25 cellular contexts compared by ENCODE assay signal in the genomic region with DNA sequence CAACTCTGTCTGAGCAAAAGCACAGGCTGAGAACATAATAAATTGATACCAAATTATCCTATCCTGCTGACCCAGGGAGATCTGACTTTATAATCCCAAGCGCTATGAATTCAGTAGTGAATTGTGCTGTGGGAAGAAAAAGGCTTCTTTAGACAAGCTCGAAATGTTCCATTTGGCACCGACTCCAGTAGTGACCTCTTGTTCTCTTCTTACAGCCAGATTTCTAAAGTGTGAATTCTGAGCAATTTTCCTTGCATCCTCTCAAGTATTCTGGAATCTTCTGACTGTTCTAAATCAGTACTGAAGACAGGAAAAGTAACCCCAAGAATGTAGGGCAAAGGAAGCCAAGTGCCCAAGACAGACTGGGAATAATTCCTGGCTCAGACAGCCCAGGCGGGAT. TPM values are rescaled to one million over a fixed set of nuclear protein-coding genes. Genes with fewer than 3 reads are reported as not detected.
DNase-seq lines count a peak whose midpoint lies in the region; ATAC-seq and TF ChIP-seq lines count a peak whose summit lies in the region.
"Had no signal": no experiment of that assay in that cellular context is flagged by ENCODE, and none has a peak within 500 bp of the region (broad histone marks: within the 10 kb centered on the region; RNA-seq: fewer than 3 reads in every experiment).

No MANE protein-coding gene starts in this region.

- TF ChIP-seq CTCF in choroid plexus epithelial cell (conservative IDR thresholded peaks at IDR 0.05; ENCODE audit: low read depth, low read length) = no peak

- no peak for ATAC-seq in HG02763 (IDR thresholded peaks at IDR 0.05; ENCODE audit: unreplicated experiment)
- ATAC-seq: A549, GM23338 had no signal

- in situ Hi-C loops in G401 (cut with HindIII; ENCODE audit: low sequenced_read_pairs) = no loop called here

- peak; percentile 73 for DNase-seq in G401 (ENCODE audit: low spot score)
- peak; percentile 54 for DNase-seq in choroid plexus epithelial cell (ENCODE audit: low read depth)
- peak; percentile 46 for DNase-seq in superior temporal gyrus (ENCODE audit: extremely low spot score)
- DNase-seq in NCI-H526 treated with DMSO at 0.1 percent for 48 hours (lab: John Stamatoyannopoulos, UW) = no peak
- no peak for DNase-seq in OCI-M1 (lab: John Stamatoyannopoulos, UW)
- DNase-seq: CD4-positive, alpha-beta T cell; COR-L47; DND-41; HCEC 1CT; IMR-90; NCI-H1092 treated with DMSO at 0.1 percent for 48 hours; NCI-H1436 treated with DMSO at 0.1 percent for 48 hours; NCI-H1930; NCI-H2227 treated with DMSO at 0.1 percent for 48 hours; NCI-H510A treated with DMSO at 0.1 percent for 48 hours; NCI-H774; NK-92 treated with Interleukin-12 subunit alpha and Interleukin-12 subunit beta, amount 100 ng/mL, for 24 hours; Peyer's patch; SJCRH30 had no signal

- H3K27me3 ChIP-seq in layer of hippocampus (ENCODE audit: control insufficient read depth, insufficient read depth, low read length) = no peaks in the 10 kb centered on the region
- H3K27me3 ChIP-seq: BLaER1, Peyer's patch, SJCRH30 had no signal

- H3K27ac ChIP-seq in layer of hippocampus (ENCODE audit: low read depth, low read length) = peak overlapping the region; percentile 54
- H3K27ac ChIP-seq: A549, BLaER1, KMS-11, Peyer's patch, SJCRH30 had no signal

- H3K4me3 ChIP-seq in choroid plexus epithelial cell (ENCODE audit: low read depth, low read length) = no peak overlapping the region
- H3K4me3 ChIP-seq: A549, BLaER1, GM23338, Peyer's patch, SJCRH30 had no signal

RNA-seq across cellular contexts. Expression of a gene that starts 58.2 kb away (rescaled TPM):
- 0.10 and 0.37 TPM in 2 replicates for total RNA-seq in G401 (2014; rRNA removed; shearing (Covaris generic))

Comparison
In these comparisons a context has a peak if more than half of its experiments do, and no peak if none do; other contexts are left out.
1. DNase-seq: peak in G401 (single experiment), choroid plexus epithelial cell (single experiment) and superior temporal gyrus (single experiment); none in NCI-H526 treated with DMSO at 0.1 percent for 48 hours (single experiment) and OCI-M1 (single experiment).